Comparison of ENCODE assay signal across 6 cellular contexts in genomic region chr11:47636331-47636730, GRCh38. TPM values are rescaled to one million over a fixed set of nuclear protein-coding genes. Genes with fewer than 3 reads are reported as not detected.
"Had no signal": no experiment of that assay in that cellular context is flagged by ENCODE, and none has a peak within 500 bp of the region (broad histone marks: within the 10 kb centered on the region; RNA-seq: fewer than 3 reads in every experiment).

No MANE protein-coding gene starts in this region.

RNA-seq across cellular contexts. Expression of gene C1QTNF4, which starts 42.1 kb away (rescaled TPM):
- total RNA-seq: activated B cell treated with CpG ODN at 0.5 μM for 24 hours; activated CD4-positive, alpha-beta memory T cell treated with anti-CD3 and anti-CD28 coated beads for 36 hours; activated CD8-positive, alpha-beta memory T cell treated with anti-CD3 and anti-CD28 coated beads for 36 hours; activated CD8-positive, alpha-beta T cell treated with anti-CD3 and anti-CD28 coated beads, Interleukin-2, amount 10 ng/mL, durations not matched to agents 7 days and 5 days had no signal

RNA-seq across cellular contexts. Expression of gene FAM180B, which starts 49.9 kb away (rescaled TPM):
- total RNA-seq: activated CD4-positive, alpha-beta memory T cell treated with anti-CD3 and anti-CD28 coated beads for 36 hours; activated CD8-positive, alpha-beta T cell treated with anti-CD3 and anti-CD28 coated beads for 36 hours; activated CD8-positive, alpha-beta T cell treated with anti-CD3 and anti-CD28 coated beads, Interleukin-2, amount 10 ng/mL, durations not matched to agents 7 days and 5 days; T-helper 1 cell treated with Interleukin-12 subunit alpha and Interleukin-12 subunit beta and Interleukin-4 antibody, amounts not matched to agents 30 ng/mL and 1 ng/mL, for 36 hours had no signal
